Comparison of ENCODE assay signal across 25 cellular contexts in the genomic region with DNA sequence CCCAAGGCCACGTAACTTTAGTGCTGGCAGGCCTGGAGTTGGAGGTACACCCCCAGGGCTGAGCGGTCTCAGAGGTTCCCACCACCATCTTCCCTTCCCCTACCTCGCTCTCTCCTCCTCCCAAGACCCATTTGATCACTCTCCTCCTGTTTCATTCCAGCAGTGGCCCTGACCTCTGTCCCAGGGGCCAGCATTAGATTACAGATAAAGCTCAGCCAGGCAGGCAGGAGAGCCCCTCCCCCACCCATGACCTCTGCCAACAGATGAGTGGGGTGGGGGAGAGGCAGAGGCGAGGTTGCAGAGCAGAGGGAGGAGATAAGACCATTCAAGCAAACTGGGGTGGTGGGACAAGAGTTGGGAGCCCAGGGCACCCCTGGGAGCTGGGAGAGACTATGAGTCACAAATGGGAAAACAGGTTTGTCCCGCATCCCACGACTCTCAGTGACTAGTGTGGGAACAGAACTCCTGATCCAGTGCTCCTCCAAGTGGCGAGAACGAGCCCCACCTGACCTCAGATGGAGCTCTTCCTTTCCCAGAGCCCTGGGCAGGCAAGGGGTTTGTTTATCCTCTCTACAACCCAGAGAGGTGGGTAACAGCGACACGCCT.
DNase-seq lines count a peak whose midpoint lies in the region; ATAC-seq and TF ChIP-seq lines count a peak whose summit lies in the region.
"Had no signal": no experiment of that assay in that cellular context is flagged by ENCODE, and none has a peak within 500 bp of the region (broad histone marks: within the 10 kb centered on the region; RNA-seq: fewer than 3 reads in every experiment).

No MANE protein-coding gene starts in this region.

- intact Hi-C loops in left ventricle myocardium inferior (cut with micrococcal nuclease), result no loop called here
- intact Hi-C loops in left ventricle myocardium superior (cut with micrococcal nuclease), result no loop called here

- H3K4me1 ChIP-seq in left ventricle myocardium inferior, result peaks cover 27% of the 10 kb centered on the region
- peaks cover 6% of the 10 kb centered on the region; the same call in 1 of the 2 replicates for H3K4me1 ChIP-seq in BE2C

- H3K27ac Mint-ChIP-seq in mesothelial cell of epicardium, result peak overlapping the region; percentile 50
- H3K27ac Mint-ChIP-seq in activated T-cell treated with anti-CD3 and anti-CD28 coated beads, Interleukin-2, amount 50 U/mL, for 72 hours, result no peak overlapping the region
- H3K27ac Mint-ChIP-seq: activated T-cell treated with anti-CD3 and anti-CD28 coated beads, Interleukin-2, amount 50 U/mL, for 24 hours; naive B cell; T-helper 1 cell treated with Interleukin-12 subunit alpha and Interleukin-12 subunit beta and Interleukin-4 antibody, amounts not matched to agents 30 μg/mL and 1 μg/mL, for 36 hours had no signal

- H3K36me3 ChIP-seq in left ventricle myocardium inferior (no peaks in the 10 kb centered on the region), BE2C (no peaks in the 10 kb centered on the region)
- H3K36me3 ChIP-seq: cardiac muscle cell, ovary, transverse colon had no signal

- H3K4me3 ChIP-seq in left ventricle myocardium inferior, result no peak overlapping the region
- no peak overlapping the region for H3K4me3 ChIP-seq in epithelial cell of esophagus (ENCODE audit: low read length)
- no peak overlapping the region for H3K4me3 ChIP-seq in foreskin fibroblast (ENCODE audit: low read depth in 1 of 2, low read length in 2 of 2)
- no peak overlapping the region for H3K4me3 ChIP-seq in BE2C (ENCODE audit: low read depth, low read length)
- H3K4me3 ChIP-seq: cardiac muscle cell, coronary artery, GM12878, ovary, transverse colon had no signal

- H3K4me3 Mint-ChIP-seq in mesothelial cell of epicardium, result no peak overlapping the region
- H3K4me3 Mint-ChIP-seq in activated T-cell treated with anti-CD3 and anti-CD28 coated beads, Interleukin-2, amount 50 U/mL, for 72 hours, result no peak overlapping the region
- H3K4me3 Mint-ChIP-seq: activated T-cell treated with anti-CD3 and anti-CD28 coated beads, Interleukin-2, amount 50 U/mL, for 24 hours; naive B cell; T-helper 1 cell treated with Interleukin-12 subunit alpha and Interleukin-12 subunit beta and Interleukin-4 antibody, amounts not matched to agents 30 μg/mL and 1 μg/mL, for 36 hours had no signal

- no peaks in the 10 kb centered on the region for H3K27me3 Mint-ChIP-seq in mesothelial cell of epicardium (ENCODE audit: low read depth)
- H3K27me3 Mint-ChIP-seq in activated T-cell treated with anti-CD3 and anti-CD28 coated beads, Interleukin-2, amount 50 U/mL, for 72 hours (ENCODE audit: low read depth), result no peaks in the 10 kb centered on the region
- H3K27me3 Mint-ChIP-seq: activated T-cell treated with anti-CD3 and anti-CD28 coated beads, Interleukin-2, amount 50 U/mL, for 24 hours had no signal

- no peak for TF ChIP-seq CTCF in left ventricle myocardium inferior (IDR thresholded peaks at IDR 0.05; ENCODE audit: borderline replicate concordance)
- no peak for TF ChIP-seq CTCF in epithelial cell of esophagus (IDR thresholded peaks at IDR 0.05; ENCODE audit: insufficient read depth, low read depth, low read length, missing control alignments)
- TF ChIP-seq CTCF in mesothelial cell of epicardium (IDR thresholded peaks at IDR 0.05; ENCODE audit: unreplicated experiment), result no peak
- TF ChIP-seq CTCF in foreskin fibroblast (IDR thresholded peaks at IDR 0.05; ENCODE audit: low read depth, low read length), result no peak
- no peak for TF ChIP-seq CTCF in BE2C (IDR thresholded peaks at IDR 0.05; ENCODE audit: low read depth, low read length)

- H3K36me3 Mint-ChIP-seq in mesothelial cell of epicardium, result peaks cover 4% of the 10 kb centered on the region
- no peaks in the 10 kb centered on the region for H3K36me3 Mint-ChIP-seq in activated T-cell treated with anti-CD3 and anti-CD28 coated beads, Interleukin-2, amount 50 U/mL, for 72 hours (ENCODE audit: insufficient read depth in 2 of 2)
- H3K36me3 Mint-ChIP-seq: naive B cell had no signal

- peaks cover 94% of the 10 kb centered on the region for H3K27me3 ChIP-seq in left ventricle myocardium inferior (ENCODE audit: low read depth)
- H3K27me3 ChIP-seq in BE2C, result no peaks in the 10 kb centered on the region
- H3K27me3 ChIP-seq: cardiac muscle cell, ovary, transverse colon had no signal

- H3K4me1 Mint-ChIP-seq in mesothelial cell of epicardium, result peaks cover 33% of the 10 kb centered on the region
- H3K4me1 Mint-ChIP-seq in activated T-cell treated with anti-CD3 and anti-CD28 coated beads, Interleukin-2, amount 50 U/mL, for 72 hours (ENCODE audit: low read depth), result no peaks in the 10 kb centered on the region
- H3K4me1 Mint-ChIP-seq: naive B cell had no signal

- H3K27ac ChIP-seq in left ventricle myocardium inferior (replicated peaks), result peak overlapping the region; percentile 80
- H3K27ac ChIP-seq: cardiac muscle cell, ovary, transverse colon had no signal

- ATAC-seq in left ventricle myocardium superior, result no peak
- no peak for ATAC-seq in activated T-cell treated with anti-CD3 and anti-CD28 coated beads, Interleukin-2, amount 50 U/mL, for 72 hours (replicated peaks in 1 of 2)
- ATAC-seq: GM12878, sciatic nerve had no signal

- H3K9me3 Mint-ChIP-seq in mesothelial cell of epicardium, result peaks cover 11% of the 10 kb centered on the region
- peaks cover 4 to 5% of the 10 kb centered on the region in 2 donors for H3K9me3 Mint-ChIP-seq in activated T-cell treated with anti-CD3 and anti-CD28 coated beads, Interleukin-2, amount 50 U/mL, for 72 hours

- DNase-seq in left ventricle myocardium inferior, result no peak
- no peak for DNase-seq in left ventricle myocardium superior
- peak; percentile 82 for DNase-seq in epithelial cell of esophagus (ENCODE audit: low read depth)
- DNase-seq in mesothelial cell of epicardium (ENCODE audit: low spot score in 2 of 2, unreplicated experiment in 2 of 2), result no peak
- DNase-seq in NCI-H82 (lab: John Stamatoyannopoulos, UW), result no peak
- DNase-seq in foreskin fibroblast, result no peak
- no peak for DNase-seq in BE2C
- DNase-seq in activated T-cell treated with anti-CD3 and anti-CD28 coated beads, Interleukin-2, amount 50 U/mL, for 72 hours, result no peak
- DNase-seq: 8988T; activated naive CD4-positive, alpha-beta T cell treated with Interleukin-2 at 50 U/mL for 16 hours; activated T-cell treated with anti-CD3 and anti-CD28 coated beads, Interleukin-2, amount 50 U/mL, for 24 hours; amniotic stem cell; DMS79; Karpas-422; naive B cell; NCI-H187; NCI-H524 treated with DMSO at 0.1 percent for 48 hours; ovary; RPMI8226; transverse colon had no signal

- H3K9me3 ChIP-seq in left ventricle myocardium inferior (replicated peaks), result peaks cover 16% of the 10 kb centered on the region
- no peaks in the 10 kb centered on the region for H3K9me3 ChIP-seq in BE2C
- H3K9me3 ChIP-seq: ovary had no signal
